ENCODE assay signal across 8 cellular contexts in genomic region chr6:5379647-5380242, GRCh38.
DNase-seq lines count a peak whose midpoint lies in the region; ATAC-seq and TF ChIP-seq lines count a peak whose summit lies in the region.

No MANE protein-coding gene starts in this region.

- H2AFZ ChIP-seq in H9 (ENCODE audit: low read length), result no peak overlapping the region

- H3K4me3 Mint-ChIP-seq in H9, result no peak overlapping the region

- no peaks in the 10 kb centered on the region for H3K23me2 ChIP-seq in H9 (ENCODE audit: insufficient read length, low read depth, low read length, poor library complexity, severe bottlenecking)

- H3K4me3 ChIP-seq in RWPE2 (ENCODE audit: severe bottlenecking) (no peak overlapping the region), fibroblast of pulmonary artery (replicated peaks; ENCODE audit: low read depth, low read length) (no peak overlapping the region), testis (no peak overlapping the region)

- H3K36me3 Mint-ChIP-seq in H9 (ENCODE audit: insufficient read depth in 1 of 3, low read depth in 3 of 3), result peaks cover 0 to 4% (median 2%) of the 10 kb centered on the region in 3 experiments; a peak in 1 of 7 replicates

- intact Hi-C loops in testis (cut with DNase I; ENCODE audit: low total_unique reads), result no loop called here

- no peak overlapping the region for H2BK15ac ChIP-seq in H9 (ENCODE audit: low read depth, low read length)

- H3K36me3 ChIP-seq in RWPE2 (ENCODE audit: low read depth), result no peaks in the 10 kb centered on the region
- no peaks in the 10 kb centered on the region for H3K36me3 ChIP-seq in testis (ENCODE audit: low read depth, missing control alignments)

- H2BK12ac ChIP-seq in H9 (ENCODE audit: insufficient read length, low read depth, low read length), result no peak overlapping the region

- no peak overlapping the region for H2AK5ac ChIP-seq in H9 (ENCODE audit: insufficient read length, low read length)

- H2BK5ac ChIP-seq in H9 (ENCODE audit: insufficient read length, low read length), result no peak overlapping the region

- H3K9ac ChIP-seq in H9 (ENCODE audit: extremely low read depth, insufficient read length, low read length), result no peak overlapping the region

- no CpG with 5 or more reads among the region's 3 CpGs for WGBS in H9 (ENCODE audit: extremely low coverage, insufficient read length, low lambda C conversion rate)
- WGBS in testis, 2 donors, result 67 to 74% methylated on average over 3 of the region's 3 CpGs

- no peak overlapping the region for H3K4me2 ChIP-seq in H9 (ENCODE audit: insufficient read depth, insufficient read length, low read length)

- TF ChIP-seq POLR2A in testis (IDR thresholded peaks at IDR 0.05), result no peak

- no peak overlapping the region for H4K91ac ChIP-seq in H9 (ENCODE audit: insufficient read length, low read depth, low read length)

- no peaks in the 10 kb centered on the region for H3K79me2 ChIP-seq in H9 (ENCODE audit: insufficient read depth, low read length)

- no peaks in the 10 kb centered on the region for H3K27me3 Mint-ChIP-seq in H9 (ENCODE audit: low read depth)

- H2BK20ac ChIP-seq in H9 (ENCODE audit: low read depth, low read length, poor library complexity, severe bottlenecking), result no peak overlapping the region

- ATAC-seq in RWPE2 (ENCODE audit: low read depth) (0 out of 3 replicates have a peak, but pooled peaks have one; percentile 12), GM19324 (IDR thresholded peaks at IDR 0.05; ENCODE audit: low FRiP score, unreplicated experiment) (no peak), GM19023 (IDR thresholded peaks at IDR 0.05; ENCODE audit: unreplicated experiment) (no peak)

- no peak overlapping the region for H3K56ac ChIP-seq in H9 (ENCODE audit: insufficient read length, low read depth, low read length)

- H3K4me1 ChIP-seq in H9 (ENCODE audit: insufficient read depth, low read length) (no peaks in the 10 kb centered on the region), RWPE2 (ENCODE audit: insufficient read depth, poor library complexity, severe bottlenecking) (no peaks in the 10 kb centered on the region), testis (no peaks in the 10 kb centered on the region)

- H3K4me1 Mint-ChIP-seq in H9, result peaks cover 17 to 21% of the 10 kb centered on the region in 2 experiments

- 0 out of 5 replicates have a peak, but pooled peaks cover 0 to 3% of the 10 kb centered on the region in 2 experiments for H3K9me3 Mint-ChIP-seq in H9

- no peak overlapping the region for H3T11ph ChIP-seq in H9 (ENCODE audit: low read length)

- H3K18ac ChIP-seq in H9 (ENCODE audit: insufficient read length, low read depth, low read length), result no peak overlapping the region

- H3K79me1 ChIP-seq in H9 (ENCODE audit: insufficient read depth, low read depth, low read length, poor library complexity, severe bottlenecking), result no peaks in the 10 kb centered on the region

- DNase-seq in D341Med (ENCODE audit: low spot score) (peak; percentile 85), H9 (peak; percentile 59), RWPE2 (ENCODE audit: low spot score) (no peak), fibroblast of pulmonary artery (ENCODE audit: low read depth) (peak; percentile 59), testis (peak; percentile 42), NCI-H1930 (lab: John Stamatoyannopoulos, UW) (no peak)

- no peaks in the 10 kb centered on the region for H4K20me1 ChIP-seq in H9 (ENCODE audit: control insufficient read depth, insufficient read depth, insufficient read length)

- H4K8ac ChIP-seq in H9 (replicated peaks; ENCODE audit: insufficient read length, low read depth, low read length), result no peak overlapping the region

- H3K23ac ChIP-seq in H9 (ENCODE audit: insufficient read length, low read depth, low read length), result no peak overlapping the region

- H3K27me3 ChIP-seq in H9 (ENCODE audit: insufficient read depth, low read length), result no peaks in the 10 kb centered on the region
- no peaks in the 10 kb centered on the region for H3K27me3 ChIP-seq in RWPE2 (ENCODE audit: insufficient read depth, poor library complexity, severe bottlenecking)
- no peaks in the 10 kb centered on the region for H3K27me3 ChIP-seq in testis

- no peak overlapping the region for H3K4ac ChIP-seq in H9 (ENCODE audit: low read depth, low read length)

- no peak overlapping the region for H3K27ac Mint-ChIP-seq in H9

- H3K9me3 ChIP-seq in H9 (ENCODE audit: control insufficient read depth, low read depth, low read length) (no peaks in the 10 kb centered on the region), RWPE2 (ENCODE audit: severe bottlenecking) (no peaks in the 10 kb centered on the region), testis (no peaks in the 10 kb centered on the region)

- TF ChIP-seq CTCF in H9 (conservative IDR thresholded peaks at IDR 0.05), result peak; percentile 80
- TF ChIP-seq CTCF in RWPE2 (IDR thresholded peaks at IDR 0.05; ENCODE audit: poor library complexity, severe bottlenecking), result peak; percentile 38
- peak; percentile 75 for TF ChIP-seq CTCF in fibroblast of pulmonary artery (IDR thresholded peaks at IDR 0.05; ENCODE audit: low read length, missing control alignments)
- peak in 2 of 3 experiments; percentile 24 to 33 for TF ChIP-seq CTCF in testis (IDR thresholded peaks at IDR 0.05)

- H4K5ac ChIP-seq in H9 (ENCODE audit: insufficient read length, low read depth, low read length), result no peak overlapping the region

- no peak overlapping the region for H3K14ac ChIP-seq in H9 (ENCODE audit: insufficient read depth, low read length)

- H3K27ac ChIP-seq in H9 (ENCODE audit: insufficient read length, low read depth, low read length) (no peak overlapping the region), RWPE2 (ENCODE audit: poor library complexity, severe bottlenecking) (no peak overlapping the region), testis (no peak overlapping the region)

- no peak overlapping the region for H2BK120ac ChIP-seq in H9 (ENCODE audit: low read depth, low read length, poor library complexity, severe bottlenecking)

Comparison
In these comparisons a context has a peak if more than half of its experiments do, and no peak if none do; other contexts are left out.
1. DNase-seq: peak in D341Med (single experiment), H9 (single experiment), fibroblast of pulmonary artery (single experiment) and testis (single experiment); none in RWPE2 (single experiment) and NCI-H1930 (0 of 2).
2. CTCF ChIP-seq: peak in every context shown above with its lines; median percentile 80 in H9; 75 in fibroblast of pulmonary artery; 38 in RWPE2; 28 in testis.